ENCODE assay signal across 1 cellular context in the genomic region with DNA sequence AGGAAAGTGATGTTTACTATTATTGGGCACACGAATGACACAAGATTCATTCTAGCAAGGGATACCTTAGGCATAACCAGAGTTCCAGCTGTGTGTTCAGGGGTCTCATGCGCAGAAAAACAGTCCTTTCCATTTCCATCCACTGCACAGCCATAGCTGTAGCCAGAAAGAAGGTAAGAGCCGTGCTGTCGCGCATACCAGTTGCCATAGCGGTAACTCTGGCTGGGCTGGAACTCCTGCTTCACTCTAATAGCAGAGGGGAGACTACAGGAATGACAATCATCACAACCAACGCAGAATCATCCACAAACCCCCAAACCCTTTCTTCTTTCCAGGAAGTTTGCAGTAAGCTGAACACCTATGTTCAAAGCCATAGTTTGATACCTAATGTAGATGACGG.
TF ChIP-seq lines count a peak whose summit lies in the region.

No MANE protein-coding gene starts in this region.

TF ChIP-seq in GM23338, 12 proteins besides CTCF, POLR2A, EP300 and RAD21 (continued from another document):
- TF ChIP-seq, protein P1, sequence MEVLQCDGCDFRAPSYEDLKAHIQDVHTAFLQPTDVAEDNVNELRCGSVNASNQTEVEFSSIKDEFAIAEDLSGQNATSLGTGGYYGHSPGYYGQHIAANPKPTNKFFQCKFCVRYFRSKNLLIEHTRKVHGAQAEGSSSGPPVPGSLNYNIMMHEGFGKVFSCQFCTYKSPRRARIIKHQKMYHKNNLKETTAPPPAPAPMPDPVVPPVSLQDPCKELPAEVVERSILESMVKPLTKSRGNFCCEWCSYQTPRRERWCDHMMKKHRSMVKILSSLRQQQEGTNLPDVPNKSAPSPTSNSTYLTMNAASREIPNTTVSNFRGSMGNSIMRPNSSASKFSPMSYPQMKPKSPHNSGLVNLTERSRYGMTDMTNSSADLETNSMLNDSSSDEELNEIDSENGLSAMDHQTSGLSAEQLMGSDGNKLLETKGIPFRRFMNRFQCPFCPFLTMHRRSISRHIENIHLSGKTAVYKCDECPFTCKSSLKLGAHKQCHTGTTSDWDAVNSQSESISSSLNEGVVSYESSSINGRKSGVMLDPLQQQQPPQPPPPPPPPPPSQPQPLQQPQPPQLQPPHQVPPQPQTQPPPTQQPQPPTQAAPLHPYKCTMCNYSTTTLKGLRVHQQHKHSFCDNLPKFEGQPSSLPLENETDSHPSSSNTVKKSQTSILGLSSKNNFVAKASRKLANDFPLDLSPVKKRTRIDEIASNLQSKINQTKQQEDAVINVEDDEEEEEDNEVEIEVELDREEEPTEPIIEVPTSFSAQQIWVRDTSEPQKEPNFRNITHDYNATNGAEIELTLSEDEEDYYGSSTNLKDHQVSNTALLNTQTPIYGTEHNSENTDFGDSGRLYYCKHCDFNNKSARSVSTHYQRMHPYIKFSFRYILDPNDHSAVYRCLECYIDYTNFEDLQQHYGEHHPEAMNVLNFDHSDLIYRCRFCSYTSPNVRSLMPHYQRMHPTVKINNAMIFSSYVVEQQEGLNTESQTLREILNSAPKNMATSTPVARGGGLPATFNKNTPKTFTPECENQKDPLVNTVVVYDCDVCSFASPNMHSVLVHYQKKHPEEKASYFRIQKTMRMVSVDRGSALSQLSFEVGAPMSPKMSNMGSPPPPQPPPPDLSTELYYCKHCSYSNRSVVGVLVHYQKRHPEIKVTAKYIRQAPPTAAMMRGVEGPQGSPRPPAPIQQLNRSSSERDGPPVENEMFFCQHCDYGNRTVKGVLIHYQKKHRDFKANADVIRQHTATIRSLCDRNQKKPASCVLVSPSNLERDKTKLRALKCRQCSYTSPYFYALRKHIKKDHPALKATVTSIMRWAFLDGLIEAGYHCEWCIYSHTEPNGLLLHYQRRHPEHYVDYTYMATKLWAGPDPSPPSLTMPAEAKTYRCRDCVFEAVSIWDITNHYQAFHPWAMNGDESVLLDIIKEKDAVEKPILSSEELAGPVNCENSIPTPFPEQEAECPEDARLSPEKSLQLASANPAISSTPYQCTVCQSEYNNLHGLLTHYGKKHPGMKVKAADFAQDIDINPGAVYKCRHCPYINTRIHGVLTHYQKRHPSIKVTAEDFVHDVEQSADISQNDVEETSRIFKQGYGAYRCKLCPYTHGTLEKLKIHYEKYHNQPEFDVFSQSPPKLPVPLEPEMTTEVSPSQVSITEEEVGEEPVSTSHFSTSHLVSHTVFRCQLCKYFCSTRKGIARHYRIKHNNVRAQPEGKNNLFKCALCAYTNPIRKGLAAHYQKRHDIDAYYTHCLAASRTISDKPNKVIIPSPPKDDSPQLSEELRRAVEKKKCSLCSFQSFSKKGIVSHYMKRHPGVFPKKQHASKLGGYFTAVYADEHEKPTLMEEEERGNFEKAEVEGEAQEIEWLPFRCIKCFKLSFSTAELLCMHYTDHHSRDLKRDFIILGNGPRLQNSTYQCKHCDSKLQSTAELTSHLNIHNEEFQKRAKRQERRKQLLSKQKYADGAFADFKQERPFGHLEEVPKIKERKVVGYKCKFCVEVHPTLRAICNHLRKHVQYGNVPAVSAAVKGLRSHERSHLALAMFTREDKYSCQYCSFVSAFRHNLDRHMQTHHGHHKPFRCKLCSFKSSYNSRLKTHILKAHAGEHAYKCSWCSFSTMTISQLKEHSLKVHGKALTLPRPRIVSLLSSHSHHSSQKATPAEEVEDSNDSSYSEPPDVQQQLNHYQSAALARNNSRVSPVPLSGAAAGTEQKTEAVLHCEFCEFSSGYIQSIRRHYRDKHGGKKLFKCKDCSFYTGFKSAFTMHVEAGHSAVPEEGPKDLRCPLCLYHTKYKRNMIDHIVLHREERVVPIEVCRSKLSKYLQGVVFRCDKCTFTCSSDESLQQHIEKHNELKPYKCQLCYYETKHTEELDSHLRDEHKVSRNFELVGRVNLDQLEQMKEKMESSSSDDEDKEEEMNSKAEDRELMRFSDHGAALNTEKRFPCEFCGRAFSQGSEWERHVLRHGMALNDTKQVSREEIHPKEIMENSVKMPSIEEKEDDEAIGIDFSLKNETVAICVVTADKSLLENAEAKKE (CRISPR knock-in tag; IDR thresholded peaks at IDR 0.05) = no peak
- TF ChIP-seq ZNF114 (CRISPR knock-in tag; IDR thresholded peaks at IDR 0.05) (no peak), EZH2phosphoT487 (IDR thresholded peaks at IDR 0.05; ENCODE audit: unreplicated experiment) (no peak), ZNF331 (CRISPR knock-in tag; IDR thresholded peaks at IDR 0.05; ENCODE audit: low read depth) (no peak), CREB1 (CRISPR knock-in tag; IDR thresholded peaks at IDR 0.05; ENCODE audit: low read depth) (no peak), EZH2 (IDR thresholded peaks at IDR 0.05; ENCODE audit: low read depth, unreplicated experiment) (no peak), POLR2AphosphoS5 (IDR thresholded peaks at IDR 0.05; ENCODE audit: low read depth) (no peak), STAT1 (IDR thresholded peaks at IDR 0.05; ENCODE audit: unreplicated experiment) (no peak), NANOG (IDR thresholded peaks at IDR 0.05; ENCODE audit: borderline replicate concordance) (no peak), JUNB (IDR thresholded peaks at IDR 0.05; ENCODE audit: unreplicated experiment) (no peak)
- TF ChIP-seq, protein P2, sequence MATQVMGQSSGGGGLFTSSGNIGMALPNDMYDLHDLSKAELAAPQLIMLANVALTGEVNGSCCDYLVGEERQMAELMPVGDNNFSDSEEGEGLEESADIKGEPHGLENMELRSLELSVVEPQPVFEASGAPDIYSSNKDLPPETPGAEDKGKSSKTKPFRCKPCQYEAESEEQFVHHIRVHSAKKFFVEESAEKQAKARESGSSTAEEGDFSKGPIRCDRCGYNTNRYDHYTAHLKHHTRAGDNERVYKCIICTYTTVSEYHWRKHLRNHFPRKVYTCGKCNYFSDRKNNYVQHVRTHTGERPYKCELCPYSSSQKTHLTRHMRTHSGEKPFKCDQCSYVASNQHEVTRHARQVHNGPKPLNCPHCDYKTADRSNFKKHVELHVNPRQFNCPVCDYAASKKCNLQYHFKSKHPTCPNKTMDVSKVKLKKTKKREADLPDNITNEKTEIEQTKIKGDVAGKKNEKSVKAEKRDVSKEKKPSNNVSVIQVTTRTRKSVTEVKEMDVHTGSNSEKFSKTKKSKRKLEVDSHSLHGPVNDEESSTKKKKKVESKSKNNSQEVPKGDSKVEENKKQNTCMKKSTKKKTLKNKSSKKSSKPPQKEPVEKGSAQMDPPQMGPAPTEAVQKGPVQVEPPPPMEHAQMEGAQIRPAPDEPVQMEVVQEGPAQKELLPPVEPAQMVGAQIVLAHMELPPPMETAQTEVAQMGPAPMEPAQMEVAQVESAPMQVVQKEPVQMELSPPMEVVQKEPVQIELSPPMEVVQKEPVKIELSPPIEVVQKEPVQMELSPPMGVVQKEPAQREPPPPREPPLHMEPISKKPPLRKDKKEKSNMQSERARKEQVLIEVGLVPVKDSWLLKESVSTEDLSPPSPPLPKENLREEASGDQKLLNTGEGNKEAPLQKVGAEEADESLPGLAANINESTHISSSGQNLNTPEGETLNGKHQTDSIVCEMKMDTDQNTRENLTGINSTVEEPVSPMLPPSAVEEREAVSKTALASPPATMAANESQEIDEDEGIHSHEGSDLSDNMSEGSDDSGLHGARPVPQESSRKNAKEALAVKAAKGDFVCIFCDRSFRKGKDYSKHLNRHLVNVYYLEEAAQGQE (IDR thresholded peaks at IDR 0.05; ENCODE audit: unreplicated experiment) = no peak
TF ChIP-seq in GM23338: peak in this region for 0.
